ENCODE assay signal across 1 cellular context in the genomic region with DNA sequence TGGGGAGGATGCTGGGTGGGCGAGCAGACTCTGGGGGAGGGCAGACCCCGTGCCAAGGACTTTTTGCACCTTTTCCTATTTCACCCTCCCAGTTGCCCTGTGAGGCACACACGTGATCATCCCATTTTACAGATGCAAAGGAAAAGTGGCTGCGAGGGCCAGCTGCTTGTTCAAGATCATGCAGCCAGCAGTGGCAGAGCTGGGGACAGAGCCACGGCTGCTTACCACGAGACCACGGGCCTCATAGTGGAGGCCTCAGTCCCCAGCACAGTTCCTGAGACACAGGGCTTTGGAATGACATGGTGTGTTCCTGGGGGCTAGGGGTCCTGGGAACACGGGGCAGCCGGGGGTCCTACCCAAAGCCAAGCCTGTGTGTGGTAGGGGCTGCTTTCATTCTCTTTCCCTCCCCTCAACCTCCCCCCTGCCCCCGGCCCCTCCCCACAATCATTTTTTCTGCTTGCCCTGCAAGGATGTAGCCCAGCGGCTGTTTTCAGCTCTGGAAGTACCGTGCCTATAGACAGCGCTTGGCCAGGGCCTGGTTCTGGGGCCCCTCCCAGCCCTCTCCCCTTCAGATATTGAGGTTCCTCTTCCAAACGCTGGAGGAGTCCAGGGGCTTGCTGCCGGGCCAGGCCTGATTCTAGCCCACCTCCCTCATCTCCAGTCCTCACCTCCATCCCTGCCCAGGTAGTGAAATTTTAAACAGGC.
TF ChIP-seq lines count a peak whose summit lies in the region.

No MANE protein-coding gene starts in this region.

TF ChIP-seq in SK-N-SH, 30 proteins besides CTCF, POLR2A, EP300 and RAD21 (continued from another document):
- TF ChIP-seq, protein P1, sequence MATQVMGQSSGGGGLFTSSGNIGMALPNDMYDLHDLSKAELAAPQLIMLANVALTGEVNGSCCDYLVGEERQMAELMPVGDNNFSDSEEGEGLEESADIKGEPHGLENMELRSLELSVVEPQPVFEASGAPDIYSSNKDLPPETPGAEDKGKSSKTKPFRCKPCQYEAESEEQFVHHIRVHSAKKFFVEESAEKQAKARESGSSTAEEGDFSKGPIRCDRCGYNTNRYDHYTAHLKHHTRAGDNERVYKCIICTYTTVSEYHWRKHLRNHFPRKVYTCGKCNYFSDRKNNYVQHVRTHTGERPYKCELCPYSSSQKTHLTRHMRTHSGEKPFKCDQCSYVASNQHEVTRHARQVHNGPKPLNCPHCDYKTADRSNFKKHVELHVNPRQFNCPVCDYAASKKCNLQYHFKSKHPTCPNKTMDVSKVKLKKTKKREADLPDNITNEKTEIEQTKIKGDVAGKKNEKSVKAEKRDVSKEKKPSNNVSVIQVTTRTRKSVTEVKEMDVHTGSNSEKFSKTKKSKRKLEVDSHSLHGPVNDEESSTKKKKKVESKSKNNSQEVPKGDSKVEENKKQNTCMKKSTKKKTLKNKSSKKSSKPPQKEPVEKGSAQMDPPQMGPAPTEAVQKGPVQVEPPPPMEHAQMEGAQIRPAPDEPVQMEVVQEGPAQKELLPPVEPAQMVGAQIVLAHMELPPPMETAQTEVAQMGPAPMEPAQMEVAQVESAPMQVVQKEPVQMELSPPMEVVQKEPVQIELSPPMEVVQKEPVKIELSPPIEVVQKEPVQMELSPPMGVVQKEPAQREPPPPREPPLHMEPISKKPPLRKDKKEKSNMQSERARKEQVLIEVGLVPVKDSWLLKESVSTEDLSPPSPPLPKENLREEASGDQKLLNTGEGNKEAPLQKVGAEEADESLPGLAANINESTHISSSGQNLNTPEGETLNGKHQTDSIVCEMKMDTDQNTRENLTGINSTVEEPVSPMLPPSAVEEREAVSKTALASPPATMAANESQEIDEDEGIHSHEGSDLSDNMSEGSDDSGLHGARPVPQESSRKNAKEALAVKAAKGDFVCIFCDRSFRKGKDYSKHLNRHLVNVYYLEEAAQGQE (IDR thresholded peaks at IDR 0.05; ENCODE audit: low read depth, low read length) = no peak
